28 cellular contexts compared by ENCODE assay signal in genomic region chr3:52118156-52118875, GRCh38. TPM values are rescaled to one million over a fixed set of nuclear protein-coding genes. Genes with fewer than 3 reads are reported as not detected.
DNase-seq lines count a peak whose midpoint lies in the region; ATAC-seq and TF ChIP-seq lines count a peak whose summit lies in the region.
"Had no signal": no experiment of that assay in that cellular context is flagged by ENCODE, and none has a peak within 500 bp of the region (broad histone marks: within the 10 kb centered on the region; RNA-seq: fewer than 3 reads in every experiment).

No MANE protein-coding gene starts in this region.

- no peaks in the 10 kb centered on the region for H3K27me3 ChIP-seq in CD4-positive, alpha-beta memory T cell (ENCODE audit: insufficient read depth, low read length)
- H3K27me3 ChIP-seq: body of pancreas, testis, uterus had no signal

- CTCF ChIA-PET in RWPE1 (lab: Yijun Ruan, JAX), result interaction anchor here (0.6 kb wide), 1 partner anchor 65 kb away, joined by 4 read pairs; no protein-coding TSS in a partner anchor
- CTCF ChIA-PET in CD4-positive, alpha-beta memory T cell (lab: Charles Lee; ENCODE audit: partially characterized antibody), result interaction anchor here (9.1 kb wide), 1 partner anchor 115 kb away, joined by 132 read pairs; no protein-coding TSS in a partner anchor

- no peak overlapping the region for H3K4me3 ChIP-seq in CD4-positive, alpha-beta memory T cell (ENCODE audit: low read length in 2 of 2)
- H3K4me3 ChIP-seq: body of pancreas, skin epidermis, testis, uterus had no signal

- H3K9me3 Mint-ChIP-seq in activated CD4-positive, alpha-beta T cell treated with anti-CD3 and anti-CD28 coated beads, Interleukin-2, amount 10 ng/mL, durations not matched to agents 24 days and 14 days, result no peaks in the 10 kb centered on the region
- no peaks in the 10 kb centered on the region for H3K9me3 Mint-ChIP-seq in CD4-positive, alpha-beta memory T cell
- H3K9me3 Mint-ChIP-seq: activated CD4-positive, alpha-beta memory T cell treated with anti-CD3 and anti-CD28 coated beads, Interleukin-2, amount 10 ng/mL, durations not matched to agents 7 days and 5 days; activated naive CD4-positive, alpha-beta T cell treated with anti-CD3 and anti-CD28 coated beads for 36 hours; H9; naive thymus-derived CD8-positive, alpha-beta T cell; T-helper 2 cell treated with Interferon-gamma antibody and Interleukin-4, amounts not matched to agents 5 μg/mL and 100 μg/mL, for 36 hours had no signal

- peaks cover 24% of the 10 kb centered on the region for H3K4me1 Mint-ChIP-seq in activated CD4-positive, alpha-beta T cell treated with anti-CD3 and anti-CD28 coated beads, Interleukin-2, amount 10 ng/mL, durations not matched to agents 24 days and 14 days
- no peaks in the 10 kb centered on the region for H3K4me1 Mint-ChIP-seq in CD4-positive, alpha-beta memory T cell
- H3K4me1 Mint-ChIP-seq: H9 had no signal

- H3K27me3 Mint-ChIP-seq in activated CD4-positive, alpha-beta T cell treated with anti-CD3 and anti-CD28 coated beads, Interleukin-2, amount 10 ng/mL, durations not matched to agents 24 days and 14 days, result no peaks in the 10 kb centered on the region
- no peaks in the 10 kb centered on the region for H3K27me3 Mint-ChIP-seq in CD4-positive, alpha-beta memory T cell
- H3K27me3 Mint-ChIP-seq: activated CD4-positive, alpha-beta memory T cell treated with anti-CD3 and anti-CD28 coated beads, Interleukin-2, amount 10 ng/mL, durations not matched to agents 7 days and 5 days; naive thymus-derived CD8-positive, alpha-beta T cell had no signal

- peaks cover 14% of the 10 kb centered on the region for H3K36me3 Mint-ChIP-seq in activated CD4-positive, alpha-beta T cell treated with anti-CD3 and anti-CD28 coated beads, Interleukin-2, amount 10 ng/mL, durations not matched to agents 24 days and 14 days (ENCODE audit: low read depth)
- H3K36me3 Mint-ChIP-seq in CD4-positive, alpha-beta memory T cell, result no peaks in the 10 kb centered on the region
- H3K36me3 Mint-ChIP-seq: naive thymus-derived CD8-positive, alpha-beta T cell had no signal

- no peak overlapping the region for H3K4me3 Mint-ChIP-seq in activated CD4-positive, alpha-beta T cell treated with anti-CD3 and anti-CD28 coated beads, Interleukin-2, amount 10 ng/mL, durations not matched to agents 24 days and 14 days
- H3K4me3 Mint-ChIP-seq in CD4-positive, alpha-beta memory T cell, result no peak overlapping the region
- H3K4me3 Mint-ChIP-seq: activated CD4-positive, alpha-beta memory T cell treated with anti-CD3 and anti-CD28 coated beads, Interleukin-2, amount 10 ng/mL, durations not matched to agents 7 days and 5 days; activated naive CD4-positive, alpha-beta T cell treated with anti-CD3 and anti-CD28 coated beads for 36 hours; H9; naive thymus-derived CD8-positive, alpha-beta T cell; T-helper 2 cell treated with Interferon-gamma antibody and Interleukin-4, amounts not matched to agents 5 μg/mL and 100 μg/mL, for 36 hours had no signal

- POLR2A ChIA-PET in RWPE1 (lab: Yijun Ruan, JAX; ENCODE audit: low non-redundant PET), result no interaction called here
- POLR2A ChIA-PET in CD4-positive, alpha-beta memory T cell (lab: Charles Lee; ENCODE audit: partially characterized antibody), result interaction anchor here (1.2 kb wide), 1 partner anchor 65 kb away, joined by 3 read pairs; no protein-coding TSS in a partner anchor

- no peaks in the 10 kb centered on the region for H3K9me3 ChIP-seq in CD4-positive, alpha-beta memory T cell (ENCODE audit: control insufficient read depth in 1 of 2, low read length in 2 of 2)
- H3K9me3 ChIP-seq: body of pancreas, testis, uterus had no signal

- no peak for TF ChIP-seq CTCF in RWPE1 (conservative IDR thresholded peaks at IDR 0.05; ENCODE audit: low read depth)

- ATAC-seq in GM18520 (IDR thresholded peaks at IDR 0.05; ENCODE audit: unreplicated experiment), result no peak
- ATAC-seq: body of pancreas; naive thymus-derived CD8-positive, alpha-beta T cell; PC-3; Right ventricle myocardium inferior had no signal

- peak overlapping the region; percentile 27; the same call in 1 of the 2 replicates for H3K27ac ChIP-seq in RWPE1
- H3K27ac ChIP-seq in CD4-positive, alpha-beta memory T cell (ENCODE audit: low read depth, low read length), result no peak overlapping the region
- H3K27ac ChIP-seq: body of pancreas, KMS-11, skin epidermis, testis, uterus had no signal

- no peaks in the 10 kb centered on the region for H3K4me1 ChIP-seq in CD4-positive, alpha-beta memory T cell (ENCODE audit: insufficient read depth, low read length)
- H3K4me1 ChIP-seq: body of pancreas, uterus had no signal

- H3K36me3 ChIP-seq in CD4-positive, alpha-beta memory T cell (ENCODE audit: insufficient read depth, low read length), result no peaks in the 10 kb centered on the region
- H3K36me3 ChIP-seq: uterus had no signal

- peak; percentile 54 for DNase-seq in Ammon's horn (ENCODE audit: low spot score)
- DNase-seq in RWPE1 (ENCODE audit: low spot score), result no peak
- DNase-seq in foreskin melanocyte, result peak; percentile 73
- DNase-seq in pons (ENCODE audit: low spot score), result peak; percentile 90
- no peak for DNase-seq in NCI-H146 (lab: John Stamatoyannopoulos, UW)
- no peak for DNase-seq in activated CD4-positive, alpha-beta T cell treated with anti-CD3 and anti-CD28 coated beads, Interleukin-2, amount 10 ng/mL, durations not matched to agents 24 days and 14 days
- no peak for DNase-seq in CD4-positive, alpha-beta memory T cell
- DNase-seq: activated CD4-positive, alpha-beta memory T cell treated with anti-CD3 and anti-CD28 coated beads, Interleukin-2, amount 10 ng/mL, durations not matched to agents 7 days and 5 days; activated CD4-positive, CD25-positive, alpha-beta regulatory T cell treated with anti-CD3 and anti-CD28 coated beads, Interleukin-2, amount 50 U/mL, for 72 hours; activated CD8-positive, alpha-beta memory T cell treated with anti-CD3 and anti-CD28 coated beads, Interleukin-2, amount 50 U/mL, for 4 hours; activated naive CD4-positive, alpha-beta T cell treated with anti-CD3 and anti-CD28 coated beads for 36 hours; AML-193; body of pancreas; DMS153; effector CD8-positive, alpha-beta T cell; H9; naive thymus-derived CD8-positive, alpha-beta T cell; NCI-H2029 treated with DMSO at 0.1 percent for 48 hours; NCI-H526; PC-3; stimulated activated naive CD4-positive, alpha-beta T cell; uterus had no signal

- no peak overlapping the region for H3K27ac Mint-ChIP-seq in activated CD4-positive, alpha-beta T cell treated with anti-CD3 and anti-CD28 coated beads, Interleukin-2, amount 10 ng/mL, durations not matched to agents 24 days and 14 days
- H3K27ac Mint-ChIP-seq in CD4-positive, alpha-beta memory T cell, result no peak overlapping the region
- H3K27ac Mint-ChIP-seq: activated CD4-positive, alpha-beta memory T cell treated with anti-CD3 and anti-CD28 coated beads, Interleukin-2, amount 10 ng/mL, durations not matched to agents 7 days and 5 days; activated naive CD4-positive, alpha-beta T cell treated with anti-CD3 and anti-CD28 coated beads for 36 hours had no signal

- intact Hi-C loops in activated CD4-positive, alpha-beta T cell treated with anti-CD3 and anti-CD28 coated beads, Interleukin-2, amount 10 ng/mL, durations not matched to agents 24 days and 14 days (cut with micrococcal nuclease), result no loop called here
- intact Hi-C loops in CD4-positive, alpha-beta memory T cell (cut with micrococcal nuclease), result no loop called here

RNA-seq across cellular contexts. Expression of gene POC1A, which starts 35.9 kb away (rescaled TPM):
- total RNA-seq in activated CD4-positive, alpha-beta T cell treated with anti-CD3 and anti-CD28 coated beads, Interleukin-2, amount 10 ng/mL, durations not matched to agents 24 days and 14 days, result 23.2 and 24.1 TPM in 2 replicates
- total RNA-seq in CD4-positive, alpha-beta memory T cell, result 1 to 10 TPM in 1 of 2 experiments, under 1 TPM in 1; 0.99 to 1.1 TPM
- polyA plus RNA-seq in CD4-positive, alpha-beta memory T cell, result 1 to 10 TPM in 1 of 2 donors, under 1 TPM in 1; 0.36 to 2.4 TPM

Comparison
In these comparisons a context has a peak if more than half of its experiments do, and no peak if none do; other contexts are left out.
1. DNase-seq: peak in Ammon's horn (single experiment), foreskin melanocyte (single experiment) and pons (single experiment); none in RWPE1 (single experiment), NCI-H146 (single experiment), activated CD4-positive, alpha-beta T cell treated with anti-CD3 and anti-CD28 coated beads, Interleukin-2, amount 10 ng/mL, durations not matched to agents 24 days and 14 days (single experiment) and CD4-positive, alpha-beta memory T cell (0 of 5).
2. RNA of gene POC1A, which starts 35.9 kb away (total RNA-seq): 23.2 to 24.1 TPM in activated CD4-positive, alpha-beta T cell treated with anti-CD3 and anti-CD28 coated beads, Interleukin-2, amount 10 ng/mL, durations not matched to agents 24 days and 14 days; 0.99 to 1.1 TPM in CD4-positive, alpha-beta memory T cell; every median in the first group is over 10 times any median in the second.